ENCODE assay signal across 14 cellular contexts in the genomic region with DNA sequence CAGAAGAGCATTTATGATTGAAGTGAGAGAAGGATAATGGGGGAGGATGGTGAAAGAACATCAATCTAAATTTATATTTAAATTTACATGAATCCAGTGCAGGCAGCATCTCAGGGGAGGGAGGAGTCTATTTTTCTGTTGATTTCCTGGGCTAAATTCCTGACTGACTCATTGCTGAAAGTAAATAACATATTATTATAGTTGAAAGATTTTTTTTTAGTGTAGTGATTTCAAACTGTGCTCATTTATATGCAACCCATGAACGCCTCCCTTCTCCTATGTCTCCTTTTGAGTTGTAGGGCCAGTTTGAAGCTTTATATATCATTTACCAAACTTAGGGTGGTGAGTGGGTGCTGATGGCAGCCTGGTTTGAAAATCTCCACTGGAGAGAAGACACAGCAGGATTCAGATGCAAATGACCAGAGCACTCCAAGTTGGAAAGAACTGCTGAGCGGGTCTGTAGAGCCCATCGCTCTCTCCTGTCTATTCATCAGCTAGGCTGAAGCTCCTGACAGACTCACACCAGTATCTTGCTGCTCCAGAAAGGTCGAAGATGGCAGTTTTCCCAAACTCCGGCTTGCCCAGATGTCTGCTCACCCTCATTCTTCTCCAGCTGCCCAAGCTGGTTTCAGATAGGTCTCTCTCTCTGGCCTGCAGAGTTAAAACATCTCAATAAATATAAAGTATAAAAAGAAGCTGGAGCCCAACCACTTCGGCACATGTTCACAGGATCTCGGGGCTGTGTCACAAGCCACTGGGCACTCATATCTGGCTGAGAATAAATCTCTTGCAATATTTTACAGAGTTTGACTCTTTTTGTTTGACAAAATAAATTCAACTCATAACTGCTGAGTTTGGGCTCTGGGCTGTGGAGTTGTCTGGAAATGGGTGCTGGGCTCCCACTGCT. TPM values are rescaled to one million over a fixed set of nuclear protein-coding genes. Genes with fewer than 3 reads are reported as not detected.
DNase-seq lines count a peak whose midpoint lies in the region; ATAC-seq and TF ChIP-seq lines count a peak whose summit lies in the region.
"Had no signal": no experiment of that assay in that cellular context is flagged by ENCODE, and none has a peak within 500 bp of the region (broad histone marks: within the 10 kb centered on the region; RNA-seq: fewer than 3 reads in every experiment).

No MANE protein-coding gene starts in this region.

- no peak overlapping the region for H3K4me3 Mint-ChIP-seq in activated CD8-positive, alpha-beta T cell treated with anti-CD3 and anti-CD28 coated beads for 36 hours
- H3K4me3 Mint-ChIP-seq in immature natural killer cell: peak overlapping the region in 2 of 5 donors; percentile 40 to 53

- DNase-seq in left ventricle myocardium inferior (no peak), heart right ventricle (no peak), immature natural killer cell (no peak), uterus (no peak), epidermal melanocyte (ENCODE audit: insufficient read length, low spot score) (no peak), COLO668 (lab: John Stamatoyannopoulos, UW; ENCODE audit: unreplicated experiment) (no peak)
- no peak for DNase-seq in activated CD8-positive, alpha-beta T cell treated with anti-CD3 and anti-CD28 coated beads for 36 hours
- DNase-seq: brain microvascular endothelial cell; NCI-H82; stimulated activated CD8-positive, alpha-beta memory T cell treated with anti-CD3 and anti-CD28 coated beads, Interleukin-4, amount 100 ng/mL, for 48 hours; WERI-Rb-1 had no signal

- no peaks in the 10 kb centered on the region for H3K27me3 Mint-ChIP-seq in activated CD8-positive, alpha-beta T cell treated with anti-CD3 and anti-CD28 coated beads for 36 hours
- peaks cover 0 to 8% (median 4%) of the 10 kb centered on the region in 3 donors for H3K27me3 Mint-ChIP-seq in immature natural killer cell (ENCODE audit: low read depth in 3 of 3)

- POLR2A ChIA-PET in activated CD8-positive, alpha-beta T cell treated with anti-CD3 and anti-CD28 coated beads for 36 hours (lab: Charles Lee): interaction anchor here (1.2 to 2.1 kb wide), 3 partner anchors 30 to 277 kb away, joined by 3 to 6 read pairs (median 3); a partner anchor contains a TSS

- H3K9me3 ChIP-seq in left ventricle myocardium inferior (replicated peaks) (peaks cover 6% of the 10 kb centered on the region), heart right ventricle (peaks cover 0 to 14% (median 0%) of the 10 kb centered on the region in 11 donors), uterus (no peaks in the 10 kb centered on the region)
- H3K9me3 ChIP-seq: prostate gland had no signal

- peak overlapping the region; percentile 22 for H3K27ac Mint-ChIP-seq in activated CD8-positive, alpha-beta T cell treated with anti-CD3 and anti-CD28 coated beads for 36 hours
- H3K27ac Mint-ChIP-seq in immature natural killer cell: peak overlapping the region; percentile 64 to 100 (median 100)

- H3K4me1 ChIP-seq in left ventricle myocardium inferior: peaks cover 18% of the 10 kb centered on the region
- peaks cover 0 to 72% (median 15%) of the 10 kb centered on the region in 9 donors for H3K4me1 ChIP-seq in heart right ventricle
- no peaks in the 10 kb centered on the region for H3K4me1 ChIP-seq in uterus
- H3K4me1 ChIP-seq: prostate gland had no signal

- H3K27me3 ChIP-seq in left ventricle myocardium inferior (ENCODE audit: low read depth) (no peaks in the 10 kb centered on the region), heart right ventricle (no peaks in the 10 kb centered on the region), uterus (no peaks in the 10 kb centered on the region)
- H3K27me3 ChIP-seq: brain microvascular endothelial cell had no signal

- peaks cover 38% of the 10 kb centered on the region for H3K4me1 Mint-ChIP-seq in activated CD8-positive, alpha-beta T cell treated with anti-CD3 and anti-CD28 coated beads for 36 hours (ENCODE audit: low read depth)
- H3K4me1 Mint-ChIP-seq in immature natural killer cell: peaks cover 42 to 60% of the 10 kb centered on the region in 2 donors

- TF ChIP-seq POLR2A in uterus (IDR thresholded peaks at IDR 0.05): no peak

- H3K36me3 ChIP-seq in left ventricle myocardium inferior (no peaks in the 10 kb centered on the region), heart right ventricle (no peaks in the 10 kb centered on the region), uterus (no peaks in the 10 kb centered on the region)
- H3K36me3 ChIP-seq: brain microvascular endothelial cell, prostate gland, WERI-Rb-1 had no signal

- intact Hi-C loops in left ventricle myocardium inferior (cut with micrococcal nuclease) (no loop called here), heart right ventricle (cut with DNase I) (loop anchor here in 2 of 10 donors (5.0 kb wide), 1 partner anchor 41 kb away; no protein-coding TSS in a partner anchor), uterus (cut with DNase I; ENCODE audit: low total_unique reads) (no loop called here)
- intact Hi-C loops in activated CD8-positive, alpha-beta T cell treated with anti-CD3 and anti-CD28 coated beads for 36 hours (cut with micrococcal nuclease): no loop called here

- ATAC-seq in heart right ventricle (no peak), GM18861 (IDR thresholded peaks at IDR 0.05; ENCODE audit: unreplicated experiment) (no peak)
- no peak for ATAC-seq in activated CD8-positive, alpha-beta T cell treated with anti-CD3 and anti-CD28 coated beads for 36 hours

- H3K36me3 Mint-ChIP-seq in activated CD8-positive, alpha-beta T cell treated with anti-CD3 and anti-CD28 coated beads for 36 hours (ENCODE audit: low read depth): peaks cover 24% of the 10 kb centered on the region
- H3K36me3 Mint-ChIP-seq in immature natural killer cell: peaks cover 0 to 11% (median 5%) of the 10 kb centered on the region in 3 donors

- CTCF ChIA-PET in activated CD8-positive, alpha-beta T cell treated with anti-CD3 and anti-CD28 coated beads for 36 hours (lab: Charles Lee): interaction anchor here (0.8 to 1.0 kb wide), 2 partner anchors 9 to 28 kb away, joined by 3 read pairs; no protein-coding TSS in a partner anchor

- peak overlapping the region; percentile 10 for H3K27ac ChIP-seq in left ventricle myocardium inferior (replicated peaks)
- peak overlapping the region in 5 of 10 donors; percentile 14 to 95 (median 89) for H3K27ac ChIP-seq in heart right ventricle
- peak overlapping the region; percentile 86 to 98 for H3K27ac ChIP-seq in uterus
- H3K27ac ChIP-seq: brain microvascular endothelial cell, WERI-Rb-1 had no signal

- 81 to 89% methylated on average over 7 of the region's 7 CpGs for WGBS in heart right ventricle, 2 donors

- no peak overlapping the region for H3K4me3 ChIP-seq in left ventricle myocardium inferior
- H3K4me3 ChIP-seq in heart right ventricle: no peak overlapping the region
- no peak overlapping the region for H3K4me3 ChIP-seq in uterus
- H3K4me3 ChIP-seq: prostate gland had no signal

- TF ChIP-seq CTCF in left ventricle myocardium inferior (IDR thresholded peaks at IDR 0.05; ENCODE audit: borderline replicate concordance) (no peak), heart right ventricle (IDR thresholded peaks at IDR 0.05) (no peak), uterus (IDR thresholded peaks at IDR 0.05) (no peak)
- no peak for TF ChIP-seq CTCF in activated CD8-positive, alpha-beta T cell treated with anti-CD3 and anti-CD28 coated beads for 36 hours (IDR thresholded peaks at IDR 0.05)

- peaks cover 12% of the 10 kb centered on the region for H3K9me3 Mint-ChIP-seq in activated CD8-positive, alpha-beta T cell treated with anti-CD3 and anti-CD28 coated beads for 36 hours
- H3K9me3 Mint-ChIP-seq in immature natural killer cell: no peaks in the 10 kb centered on the region

RNA-seq across cellular contexts. Expression of gene BTN2A1, which starts 18.3 kb away (rescaled TPM):
- total RNA-seq in left ventricle myocardium inferior: 16.0 TPM
- 10 to 100 TPM; 12.7 to 19.9 (median 15.5) TPM for total RNA-seq in heart right ventricle
- 10 to 100 TPM in 1 of 2 donors, 1 to 10 TPM in 1; 9.7 to 15.9 TPM for polyA plus RNA-seq in heart right ventricle
- 10 to 100 TPM; 14.2 to 16.2 TPM for total RNA-seq in activated CD8-positive, alpha-beta T cell treated with anti-CD3 and anti-CD28 coated beads for 36 hours
- polyA plus RNA-seq in immature natural killer cell: 10 to 100 TPM in 2 of 3 donors, 1 to 10 TPM in 1; 7.2 to 23.4 (median 16.7) TPM
- total RNA-seq in uterus: 10 to 100 TPM; 12.6 to 54.8 (median 26.1) TPM

RNA-seq across cellular contexts. Expression of gene BTN1A1, which starts 24.0 kb away (rescaled TPM):
- total RNA-seq in left ventricle myocardium inferior (not detected), heart right ventricle (not detected), uterus (under 1 TPM in 1 of 4 donors, not detected in 3; 0.07 TPM)
- polyA plus RNA-seq in heart right ventricle (not detected), immature natural killer cell (not detected)
- total RNA-seq in activated CD8-positive, alpha-beta T cell treated with anti-CD3 and anti-CD28 coated beads for 36 hours: under 1 TPM in 1 of 2 experiments, not detected in 1; 0.11 TPM
- total RNA-seq: HT1080 had no signal

RNA-seq across cellular contexts. Expression of gene BTN3A3, which starts 35.8 kb away (rescaled TPM):
- total RNA-seq in left ventricle myocardium inferior (8.3 TPM), heart right ventricle (10 to 100 TPM in 3 of 10 donors, 1 to 10 TPM in 7; 4.4 to 28.2 (median 8.4) TPM), uterus (10 to 100 TPM in 2 of 4 donors, 1 to 10 TPM in 2; 7.2 to 44.4 (median 22.0) TPM)
- polyA plus RNA-seq in heart right ventricle (10 to 100 TPM in 1 of 2 donors, 1 to 10 TPM in 1; 8.2 to 10.6 TPM), immature natural killer cell (100 to 1,000 TPM in 2 of 3 donors, 10 to 100 TPM in 1; 49.5 to 113 (median 100) TPM)
- 10 to 100 TPM; 42.2 to 50.6 TPM for total RNA-seq in activated CD8-positive, alpha-beta T cell treated with anti-CD3 and anti-CD28 coated beads for 36 hours
